In genomic region chr16:21645261-21645721, GRCh38 we compare ENCODE assay signal across 8 cellular contexts. TPM values are rescaled to one million over a fixed set of nuclear protein-coding genes. Genes with fewer than 3 reads are reported as not detected.
DNase-seq lines count a peak whose midpoint lies in the region; TF ChIP-seq lines count a peak whose summit lies in the region.

No MANE protein-coding gene starts in this region.

- 79 to 81% methylated on average over 9 of the region's 9 CpGs for WGBS in tibial nerve, 2 donors

- peak overlapping the region in 3 of 4 donors; percentile 36 to 60 (median 60) for H3K27ac ChIP-seq in tibial nerve

- H3K36me3 ChIP-seq in tibial nerve: no peaks in the 10 kb centered on the region

- H3K9me3 Mint-ChIP-seq in activated T-helper 2 cell treated with anti-CD3 and anti-CD28 coated beads, Interferon-gamma antibody, Interleukin-2, Interleukin-4, amounts not matched to agents 10 μg/mL and 5 μg/mL and 100 μg/mL, durations not matched to agents 14 hours and 24 hours and 36 hours: no peaks in the 10 kb centered on the region

- H3K9me3 ChIP-seq in tibial nerve: no peaks in the 10 kb centered on the region

- no peak for TF ChIP-seq POLR2A in tibial nerve (IDR thresholded peaks at IDR 0.05)

- H3K4me3 Mint-ChIP-seq in activated T-helper 2 cell treated with anti-CD3 and anti-CD28 coated beads, Interferon-gamma antibody, Interleukin-2, Interleukin-4, amounts not matched to agents 10 μg/mL and 5 μg/mL and 100 μg/mL, durations not matched to agents 14 hours and 24 hours and 36 hours (ENCODE audit: low read depth): peak overlapping the region; percentile 75

- no peak for TF ChIP-seq CTCF in tibial nerve (IDR thresholded peaks at IDR 0.05)

- H3K27me3 Mint-ChIP-seq in activated T-helper 2 cell treated with anti-CD3 and anti-CD28 coated beads, Interferon-gamma antibody, Interleukin-2, Interleukin-4, amounts not matched to agents 10 μg/mL and 5 μg/mL and 100 μg/mL, durations not matched to agents 14 hours and 24 hours and 36 hours (ENCODE audit: low read depth): no peaks in the 10 kb centered on the region

- intact Hi-C loops in activated T-helper 2 cell treated with anti-CD3 and anti-CD28 coated beads, Interferon-gamma antibody, Interleukin-2, Interleukin-4, amounts not matched to agents 10 μg/mL and 5 μg/mL and 100 μg/mL, durations not matched to agents 14 hours and 24 hours and 36 hours (cut with micrococcal nuclease): loop anchor here (1.0 to 10.0 kb wide), 2 partner anchors 46 to 1300 kb away; partner anchors contain the start of gene METTL9

- peaks cover 2% of the 10 kb centered on the region for H3K36me3 Mint-ChIP-seq in activated T-helper 2 cell treated with anti-CD3 and anti-CD28 coated beads, Interferon-gamma antibody, Interleukin-2, Interleukin-4, amounts not matched to agents 10 μg/mL and 5 μg/mL and 100 μg/mL, durations not matched to agents 14 hours and 24 hours and 36 hours (ENCODE audit: low read depth)

- H3K27ac Mint-ChIP-seq in activated T-helper 2 cell treated with anti-CD3 and anti-CD28 coated beads, Interferon-gamma antibody, Interleukin-2, Interleukin-4, amounts not matched to agents 10 μg/mL and 5 μg/mL and 100 μg/mL, durations not matched to agents 14 hours and 24 hours and 36 hours: peak overlapping the region; percentile 91

- TF ChIP-seq EP300 in tibial nerve (IDR thresholded peaks at IDR 0.05): peak in 1 of 2 donors; percentile 15

- no peaks in the 10 kb centered on the region for H3K27me3 ChIP-seq in tibial nerve

- peaks cover 50% of the 10 kb centered on the region for H3K4me1 Mint-ChIP-seq in activated T-helper 2 cell treated with anti-CD3 and anti-CD28 coated beads, Interferon-gamma antibody, Interleukin-2, Interleukin-4, amounts not matched to agents 10 μg/mL and 5 μg/mL and 100 μg/mL, durations not matched to agents 14 hours and 24 hours and 36 hours (ENCODE audit: low read depth)

- peak overlapping the region; percentile 45 for H3K4me3 ChIP-seq in Jurkat, Clone E6-1 (ENCODE audit: low read length)
- peak overlapping the region; percentile 0 to 36 (median 15) for H3K4me3 ChIP-seq in tibial nerve

- DNase-seq in EL: peak; percentile 14
- peak; percentile 76 for DNase-seq in Jurkat, Clone E6-1 (ENCODE audit: low read depth, low spot score)
- peak; percentile 37 for DNase-seq in activated T-helper 2 cell treated with anti-CD3 and anti-CD28 coated beads, Interferon-gamma antibody, Interleukin-2, Interleukin-4, amounts not matched to agents 10 μg/mL and 5 μg/mL and 100 μg/mL, durations not matched to agents 14 hours and 24 hours and 36 hours (ENCODE audit: low spot score)
- peak; percentile 61 for DNase-seq in iris pigment epithelial cell (ENCODE audit: low read depth)
- no peak for DNase-seq in tibial nerve (ENCODE audit: low spot score in 2 of 2)
- no peak for DNase-seq in inferior parietal cortex (ENCODE audit: extremely low spot score)
- DNase-seq in DMS 273 treated with DMSO at 0.1 percent for 48 hours (lab: John Stamatoyannopoulos, UW): no peak
- DNase-seq in 8988T: no peak

- H3K4me1 ChIP-seq in tibial nerve: peaks cover 0 to 57% (median 11%) of the 10 kb centered on the region in 4 donors

RNA-seq across cellular contexts. Expression of gene IGSF6, which starts 7.1 kb away (rescaled TPM):
- not detected for polyA plus RNA-seq in Jurkat, Clone E6-1 (2012; ENCODE audit: insufficient read depth, insufficient read length)
- total RNA-seq in activated T-helper 2 cell treated with anti-CD3 and anti-CD28 coated beads, Interferon-gamma antibody, Interleukin-2, Interleukin-4, amounts not matched to agents 10 μg/mL and 5 μg/mL and 100 μg/mL, durations not matched to agents 14 hours and 24 hours and 36 hours: not detected in 2 replicates
- 1 to 10 TPM in 3 of 4 donors, under 1 TPM in 1; 0.60 to 3.3 (median 1.8) TPM for total RNA-seq in tibial nerve

RNA-seq across cellular contexts. Expression of gene OTOA, which starts 18.5 kb away (rescaled TPM):
- polyA plus RNA-seq in Jurkat, Clone E6-1 (2012; ENCODE audit: insufficient read depth, insufficient read length): not detected
- total RNA-seq in activated T-helper 2 cell treated with anti-CD3 and anti-CD28 coated beads, Interferon-gamma antibody, Interleukin-2, Interleukin-4, amounts not matched to agents 10 μg/mL and 5 μg/mL and 100 μg/mL, durations not matched to agents 14 hours and 24 hours and 36 hours: 0.07 TPM in 1 of 2 replicates, not detected in the other
- 1 to 10 TPM in 1 of 4 donors, under 1 TPM in 2, not detected in 1; 0.39 to 1.3 (median 0.90) TPM for total RNA-seq in tibial nerve

RNA-seq across cellular contexts. Expression of gene METTL9, which starts 45.9 kb away (rescaled TPM):
- 155 TPM for polyA plus RNA-seq in Jurkat, Clone E6-1 (2012; ENCODE audit: insufficient read depth, insufficient read length)
- 73.9 and 75.8 TPM in 2 replicates for total RNA-seq in activated T-helper 2 cell treated with anti-CD3 and anti-CD28 coated beads, Interferon-gamma antibody, Interleukin-2, Interleukin-4, amounts not matched to agents 10 μg/mL and 5 μg/mL and 100 μg/mL, durations not matched to agents 14 hours and 24 hours and 36 hours
- 100 to 1,000 TPM; 160 to 210 (median 177) TPM for total RNA-seq in tibial nerve

Comparison
In these comparisons a context has a peak if more than half of its experiments do, and no peak if none do; other contexts are left out.
1. DNase-seq: peak in EL (single experiment), Jurkat, Clone E6-1 (single experiment), activated T-helper 2 cell treated with anti-CD3 and anti-CD28 coated beads, Interferon-gamma antibody, Interleukin-2, Interleukin-4, amounts not matched to agents 10 μg/mL and 5 μg/mL and 100 μg/mL, durations not matched to agents 14 hours and 24 hours and 36 hours (single experiment) and iris pigment epithelial cell (single experiment); none in tibial nerve (0 of 2), inferior parietal cortex (single experiment), DMS 273 treated with DMSO at 0.1 percent for 48 hours (single experiment) and 8988T (single experiment).